ENCODE assay signal across 7 cellular contexts in genomic region chr5:43306954-43307353, GRCh38. TPM values are rescaled to one million over a fixed set of nuclear protein-coding genes. Genes with fewer than 3 reads are reported as not detected.
DNase-seq lines count a peak whose midpoint lies in the region; ATAC-seq and TF ChIP-seq lines count a peak whose summit lies in the region.
"Not testable (repeated sequence)": the region's sequence is repeated elsewhere in the genome, so short reads cannot be mapped to it uniquely, and the experiment has no call there.

No MANE protein-coding gene starts in this region.

- not testable (repeated sequence) for H2AFZ ChIP-seq in GM23338; SU-DHL-6 (ENCODE audit: low read depth, low read length, severe bottlenecking); mesenchymal stem cell (ENCODE audit: low read depth, low read length); neuronal stem cell (ENCODE audit: low read length)

- H3K4me1 Mint-ChIP-seq in GM23338 = peaks cover 71% of the 10 kb centered on the region
- H3K4me1 Mint-ChIP-seq in activated CD8-positive, alpha-beta T cell treated with anti-CD3 and anti-CD28 coated beads for 36 hours (ENCODE audit: low read depth) = peaks cover 75% of the 10 kb centered on the region
- H3K4me1 Mint-ChIP-seq in activated naive CD8-positive, alpha-beta T cell (ENCODE audit: low read depth) = peaks cover 78% of the 10 kb centered on the region
- H3K4me1 Mint-ChIP-seq in endodermal cell = peaks cover 26% of the 10 kb centered on the region

- not testable (repeated sequence) for H2BK5ac ChIP-seq in mesenchymal stem cell (ENCODE audit: low read depth, low read length, poor library complexity, severe bottlenecking); neuronal stem cell (ENCODE audit: low read length)

- H3K27me3 ChIP-seq in GM23338 (ENCODE audit: insufficient read depth); SU-DHL-6 (ENCODE audit: low read length); endodermal cell (ENCODE audit: control insufficient read depth, insufficient read depth, low read length, poor library complexity, severe bottlenecking); mesenchymal stem cell (ENCODE audit: control insufficient read depth in 1 of 2, insufficient read depth in 1 of 2, low read length in 2 of 2); neuronal stem cell (ENCODE audit: control insufficient read depth in 3 of 3, insufficient read depth in 3 of 3, low read depth in 1 of 3, low read length in 3 of 3): not testable (repeated sequence)

- peaks cover 81% of the 10 kb centered on the region for H3K4me1 ChIP-seq in GM23338 (ENCODE audit: insufficient read depth)
- not testable (repeated sequence) for H3K4me1 ChIP-seq in endodermal cell (ENCODE audit: control insufficient read depth, insufficient read depth, low read length); mesenchymal stem cell (ENCODE audit: control insufficient read depth, insufficient read depth, low read depth, low read length)
- H3K4me1 ChIP-seq in neuronal stem cell (ENCODE audit: control insufficient read depth in 2 of 2, insufficient read depth in 1 of 2, low read depth in 1 of 2, low read length in 2 of 2) = peaks cover 11 to 32% of the 10 kb centered on the region in 2 donors

- intact Hi-C loops in activated CD8-positive, alpha-beta T cell treated with anti-CD3 and anti-CD28 coated beads for 36 hours (cut with micrococcal nuclease) = loop anchor here (10.0 kb wide), 1 partner anchor 112 kb away; the partner anchor contains the start of gene NIM1K

- H3K36me3 Mint-ChIP-seq in GM23338 (ENCODE audit: low read depth) (peaks cover 72% of the 10 kb centered on the region; the same call in 2 of the 3 replicates), endodermal cell (ENCODE audit: low read depth) (peaks cover 30% of the 10 kb centered on the region)
- peaks cover 58% of the 10 kb centered on the region for H3K36me3 Mint-ChIP-seq in activated CD8-positive, alpha-beta T cell treated with anti-CD3 and anti-CD28 coated beads for 36 hours (ENCODE audit: low read depth)
- H3K36me3 Mint-ChIP-seq in activated naive CD8-positive, alpha-beta T cell = peaks cover 12% of the 10 kb centered on the region

- not testable (repeated sequence) for H3K23ac ChIP-seq in mesenchymal stem cell (ENCODE audit: low read length in 2 of 2); neuronal stem cell (ENCODE audit: low read depth, low read length, poor library complexity)

- H3K9me3 ChIP-seq in SU-DHL-6 (ENCODE audit: insufficient read depth, low read length); endodermal cell (ENCODE audit: control insufficient read depth, low read length); mesenchymal stem cell (ENCODE audit: control insufficient read depth, low read length); neuronal stem cell (replicated peaks in 1 of 2; ENCODE audit: control insufficient read depth in 2 of 2, insufficient read depth in 1 of 2, low read depth in 1 of 2, low read length in 2 of 2): not testable (repeated sequence)

- H4K20me1 ChIP-seq in GM23338 (replicated peaks; ENCODE audit: insufficient read depth) (peaks cover 91% of the 10 kb centered on the region), SU-DHL-6 (ENCODE audit: low read depth, low read length) (peaks cover 82% of the 10 kb centered on the region)

- not testable (repeated sequence) for H3K4me3 ChIP-seq in GM23338; SU-DHL-6 (ENCODE audit: insufficient read depth, low read length, poor library complexity, severe bottlenecking); mesenchymal stem cell (ENCODE audit: insufficient read depth in 1 of 2, low read depth in 1 of 2, low read length in 2 of 2)
- H3K4me3 ChIP-seq in endodermal cell (ENCODE audit: low read length) (peak overlapping the region; percentile 54), neuronal stem cell (ENCODE audit: low read length in 2 of 2) (peak overlapping the region in 1 of 2 donors; percentile 66)

- H3K4me2 ChIP-seq in GM23338 (peak overlapping the region; percentile 79; the same call in 1 of the 2 replicates), SU-DHL-6 (ENCODE audit: low read depth, low read length, poor library complexity, severe bottlenecking) (peak overlapping the region; percentile 13), neuronal stem cell (ENCODE audit: insufficient read depth, low read length, poor library complexity, severe bottlenecking) (peak overlapping the region; percentile 48)
- H3K4me2 ChIP-seq in mesenchymal stem cell (ENCODE audit: low read length, poor library complexity, severe bottlenecking) = not testable (repeated sequence)

- H3K4me3 Mint-ChIP-seq in GM23338; activated CD8-positive, alpha-beta T cell treated with anti-CD3 and anti-CD28 coated beads for 36 hours; activated naive CD8-positive, alpha-beta T cell; endodermal cell: not testable (repeated sequence)

- H3K4ac ChIP-seq in mesenchymal stem cell (ENCODE audit: low read depth in 1 of 2, low read length in 2 of 2); neuronal stem cell (ENCODE audit: low read length): not testable (repeated sequence)

- not testable (repeated sequence) for H3K27me3 Mint-ChIP-seq in GM23338 (ENCODE audit: insufficient read depth, low read depth, poor library complexity); activated CD8-positive, alpha-beta T cell treated with anti-CD3 and anti-CD28 coated beads for 36 hours; activated naive CD8-positive, alpha-beta T cell; endodermal cell (ENCODE audit: insufficient read depth)

- H4K91ac ChIP-seq in mesenchymal stem cell (ENCODE audit: low read length); neuronal stem cell (ENCODE audit: low read depth, low read length, poor library complexity): not testable (repeated sequence)

- not testable (repeated sequence) for ATAC-seq in GM23338; activated CD8-positive, alpha-beta T cell treated with anti-CD3 and anti-CD28 coated beads for 36 hours

- H2BK15ac ChIP-seq in mesenchymal stem cell (ENCODE audit: low read depth, poor library complexity, severe bottlenecking); neuronal stem cell (ENCODE audit: low read length): not testable (repeated sequence)

- H3K9me3 Mint-ChIP-seq in GM23338; activated CD8-positive, alpha-beta T cell treated with anti-CD3 and anti-CD28 coated beads for 36 hours; activated naive CD8-positive, alpha-beta T cell (ENCODE audit: low read depth); endodermal cell: not testable (repeated sequence)

- H3K36me3 ChIP-seq in GM23338 (ENCODE audit: insufficient read depth) = not testable (repeated sequence)
- peaks cover 51% of the 10 kb centered on the region for H3K36me3 ChIP-seq in SU-DHL-6 (ENCODE audit: low read length)
- H3K36me3 ChIP-seq in endodermal cell (ENCODE audit: control insufficient read depth, insufficient read depth, low read length) = peaks cover 69% of the 10 kb centered on the region
- peaks cover 0 to 65% of the 10 kb centered on the region in 2 experiments for H3K36me3 ChIP-seq in mesenchymal stem cell (ENCODE audit: control insufficient read depth in 1 of 2, insufficient read depth in 2 of 2, low read depth in 1 of 2, low read length in 2 of 2)
- peaks cover 13 to 100% of the 10 kb centered on the region in 2 donors for H3K36me3 ChIP-seq in neuronal stem cell (replicated peaks in 1 of 2; ENCODE audit: control insufficient read depth in 2 of 2, insufficient read depth in 2 of 2, low read length in 2 of 2)

- H3K79me2 ChIP-seq in GM23338 (replicated peaks; ENCODE audit: insufficient read depth) = peaks cover 100% of the 10 kb centered on the region
- peaks cover 100% of the 10 kb centered on the region for H3K79me2 ChIP-seq in SU-DHL-6 (ENCODE audit: insufficient read depth, low read length)

- H2BK12ac ChIP-seq in mesenchymal stem cell (ENCODE audit: low read length in 2 of 2); neuronal stem cell (ENCODE audit: low read length): not testable (repeated sequence)

- CTCF ChIA-PET in activated CD8-positive, alpha-beta T cell treated with anti-CD3 and anti-CD28 coated beads for 36 hours (lab: Charles Lee) = interaction anchor here (1.1 to 3.2 kb wide), 5 partner anchors 62 to 200 kb away, joined by 3 to 19 read pairs (median 3); no protein-coding TSS in a partner anchor

- POLR2A ChIA-PET in activated CD8-positive, alpha-beta T cell treated with anti-CD3 and anti-CD28 coated beads for 36 hours (lab: Charles Lee) = not testable (repeated sequence)

- peak overlapping the region; percentile 53; the same call in 1 of the 2 replicates for H3K27ac Mint-ChIP-seq in GM23338
- H3K27ac Mint-ChIP-seq in activated CD8-positive, alpha-beta T cell treated with anti-CD3 and anti-CD28 coated beads for 36 hours = peak overlapping the region; percentile 81
- peak overlapping the region; percentile 50 for H3K27ac Mint-ChIP-seq in activated naive CD8-positive, alpha-beta T cell
- not testable (repeated sequence) for H3K27ac Mint-ChIP-seq in endodermal cell

- not testable (repeated sequence) for DNase-seq in GM23338 (ENCODE audit: low spot score); activated CD8-positive, alpha-beta T cell treated with anti-CD3 and anti-CD28 coated beads for 36 hours; endodermal cell; mesenchymal stem cell; neuronal stem cell (ENCODE audit: low spot score)

- not testable (repeated sequence) for H3K14ac ChIP-seq in mesenchymal stem cell (ENCODE audit: low read length in 2 of 2); neuronal stem cell (ENCODE audit: low read length)

- not testable (repeated sequence) for H2BK120ac ChIP-seq in mesenchymal stem cell (ENCODE audit: low read depth, low read length); neuronal stem cell (ENCODE audit: low read depth, low read length)

- not testable (repeated sequence) for TF ChIP-seq CTCF in GM23338 (conservative IDR thresholded peaks at IDR 0.05; ENCODE audit: low read depth in 2 of 2); SU-DHL-6 (IDR thresholded peaks at IDR 0.05; ENCODE audit: insufficient read depth, low read length, poor library complexity, severe bottlenecking); activated CD8-positive, alpha-beta T cell treated with anti-CD3 and anti-CD28 coated beads for 36 hours (IDR thresholded peaks at IDR 0.05); endodermal cell (conservative IDR thresholded peaks at IDR 0.05)

- not testable (repeated sequence) for H3K9ac ChIP-seq in SU-DHL-6 (ENCODE audit: low read length); endodermal cell (ENCODE audit: extremely low read depth, low read length, poor library complexity, severe bottlenecking); neuronal stem cell (ENCODE audit: low read depth, low read length, poor library complexity)
- peak overlapping the region; percentile 15 for H3K9ac ChIP-seq in mesenchymal stem cell (ENCODE audit: low read length)

- not testable (repeated sequence) for H3K9me2 ChIP-seq in GM23338 (ENCODE audit: insufficient read depth); SU-DHL-6 (replicated peaks; ENCODE audit: insufficient read depth, low read length)

- H2AK5ac ChIP-seq in mesenchymal stem cell (ENCODE audit: low read length, severe bottlenecking); neuronal stem cell (ENCODE audit: low read depth, low read length): not testable (repeated sequence)

- H4K8ac ChIP-seq in mesenchymal stem cell (ENCODE audit: low read length); neuronal stem cell (ENCODE audit: low read depth, low read length): not testable (repeated sequence)

- not testable (repeated sequence) for H3K18ac ChIP-seq in mesenchymal stem cell (ENCODE audit: low read depth in 1 of 2, low read length in 2 of 2); neuronal stem cell (ENCODE audit: low read length)

- H3K27ac ChIP-seq in GM23338 (ENCODE audit: low read depth); SU-DHL-6 (ENCODE audit: low read depth, low read length); endodermal cell (ENCODE audit: low read depth, low read length); mesenchymal stem cell (ENCODE audit: low read length, poor library complexity, severe bottlenecking); neuronal stem cell (replicated peaks; ENCODE audit: low read length): not testable (repeated sequence)

- 75 to 93% methylated on average over 2 to 5 of the region's 5 CpGs for whole genome bisulfite sequencing in endodermal cell (ENCODE audit: insufficient coverage in 1 of 2, insufficient read length in 1 of 2), 2 experiments
- WGBS in mesenchymal stem cell = 89% methylated on average over 5 of the region's 5 CpGs
- no CpG with 5 or more reads among the region's 5 CpGs for WGBS in neuronal stem cell (ENCODE audit: extremely low coverage in 2 of 2, insufficient read length in 2 of 2, insufficient replicate concordance in 1 of 2), 2 donors

- H3F3A ChIP-seq in GM23338 (replicated peaks; ENCODE audit: low read depth) = not testable (repeated sequence)
- H3F3A ChIP-seq in SU-DHL-6 (ENCODE audit: insufficient read depth) = peaks cover 27% of the 10 kb centered on the region

- H3K79me1 ChIP-seq in mesenchymal stem cell (replicated peaks; ENCODE audit: low read length, poor library complexity, severe bottlenecking); neuronal stem cell (ENCODE audit: low read depth, low read length): not testable (repeated sequence)

RNA-seq across cellular contexts. Expression of gene HMGCS1, which starts 6.3 kb away (rescaled TPM):
- total RNA-seq in GM23338 (2014; rRNA removed; shearing (Covaris generic)) = 278 and 339 TPM in 2 replicates
- polyA plus RNA-seq in GM23338 (2016; fragmentation: Nextera tagmentation; extraction: Ambion mirVana) = 152 and 172 TPM in 2 replicates
- total RNA-seq in activated CD8-positive, alpha-beta T cell treated with anti-CD3 and anti-CD28 coated beads for 36 hours = 10 to 100 TPM; 63.6 to 65.7 TPM
- 100 to 1,000 TPM; 142 to 176 TPM for total RNA-seq in endodermal cell
- polyA plus RNA-seq in endodermal cell (2013, experiment 1 of 2) = 616 TPM
- 649 TPM for polyA plus RNA-seq in endodermal cell (2013, experiment 2 of 2)
- 252 TPM for polyA plus RNA-seq in mesenchymal stem cell (2013, experiment 1 of 2)
- polyA plus RNA-seq in mesenchymal stem cell (2013, experiment 2 of 2) = 268 TPM
- polyA plus RNA-seq in neuronal stem cell (2013, experiment 1 of 2) = 390 TPM
- polyA plus RNA-seq in neuronal stem cell (2013, experiment 2 of 2) = 388 TPM
